8 cellular contexts compared by ENCODE assay signal in genomic region chr19:2618611-2619010, GRCh38.
DNase-seq lines count a peak whose midpoint lies in the region; ATAC-seq and TF ChIP-seq lines count a peak whose summit lies in the region.

No MANE protein-coding gene starts in this region.

- TF ChIP-seq CTCF in colonic mucosa (IDR thresholded peaks at IDR 0.05), result no peak
- no peak for TF ChIP-seq CTCF in smooth muscle cell (IDR thresholded peaks at IDR 0.05; ENCODE audit: borderline replicate concordance, insufficient read depth, poor library complexity, severe bottlenecking)

- no peaks in the 10 kb centered on the region for H3K9me3 ChIP-seq in colonic mucosa
- no peaks in the 10 kb centered on the region for H3K9me3 ChIP-seq in smooth muscle cell (replicated peaks; ENCODE audit: low read depth)

- H2AFZ ChIP-seq in smooth muscle cell (ENCODE audit: low read depth), result no peak overlapping the region

- H3K27me3 ChIP-seq in colonic mucosa (no peaks in the 10 kb centered on the region), smooth muscle cell (ENCODE audit: low read depth) (no peaks in the 10 kb centered on the region)

- no peaks in the 10 kb centered on the region for H4K20me1 ChIP-seq in smooth muscle cell (ENCODE audit: low read depth)

- H3K36me3 ChIP-seq in colonic mucosa, result no peaks in the 10 kb centered on the region
- no peaks in the 10 kb centered on the region for H3K36me3 ChIP-seq in smooth muscle cell (ENCODE audit: low read depth)

- H3K4me2 ChIP-seq in smooth muscle cell, result no peak overlapping the region

- ATAC-seq in HG02973 (IDR thresholded peaks at IDR 0.05; ENCODE audit: unreplicated experiment), result no peak

- intact Hi-C loops in colonic mucosa (cut with DNase I), result no loop called here

- H3K27ac ChIP-seq in colonic mucosa, result peak overlapping the region; percentile 0
- H3K27ac ChIP-seq in smooth muscle cell (ENCODE audit: low read depth), result peak overlapping the region; percentile 53

- in situ Hi-C loops in KBM-7 (cut with MboI; ENCODE audit: low pct_unique_long_range_greater_than_20kb, low sequenced_read_pairs), result loop anchor here (10.0 kb wide), 1 partner anchor 154 kb away; no protein-coding TSS in a partner anchor

- peaks cover 4% of the 10 kb centered on the region for H3K4me1 ChIP-seq in colonic mucosa
- H3K4me1 ChIP-seq in smooth muscle cell (ENCODE audit: low read depth), result no peaks in the 10 kb centered on the region

- H3K9ac ChIP-seq in colonic mucosa (ENCODE audit: low read depth in 2 of 2, low read length in 2 of 2) (no peak overlapping the region), smooth muscle cell (ENCODE audit: low read depth) (peak overlapping the region; percentile 44)

- H3F3A ChIP-seq in smooth muscle cell (ENCODE audit: low read depth), result no peaks in the 10 kb centered on the region

- DNase-seq in KBM-7 (peak; percentile 85), colonic mucosa (peak; percentile 61), smooth muscle cell (lab: John Stamatoyannopoulos, UW; ENCODE audit: unreplicated experiment) (no peak), DMS153 (lab: John Stamatoyannopoulos, UW) (no peak), NCI-H748 (lab: John Stamatoyannopoulos, UW; ENCODE audit: unreplicated experiment) (no peak), NCI-H146 treated with DMSO at 0.1 percent for 48 hours (lab: John Stamatoyannopoulos, UW; ENCODE audit: unreplicated experiment) (no peak)
- DNase-seq in activated CD4-positive, CD25-positive, alpha-beta regulatory T cell (lab: John Stamatoyannopoulos, UW), result peak; percentile 25 to 58 (median 36)

- WGBS in smooth muscle cell (ENCODE audit: low lambda C conversion rate), result 68% methylated on average over 10 of the region's 10 CpGs

- H3K79me2 ChIP-seq in smooth muscle cell (ENCODE audit: low read depth), result no peaks in the 10 kb centered on the region

- H3K4me3 ChIP-seq in colonic mucosa (no peak overlapping the region), smooth muscle cell (no peak overlapping the region)

Comparison
In these comparisons a context has a peak if more than half of its experiments do, and no peak if none do; other contexts are left out.
1. DNase-seq: peak in KBM-7 (single experiment), activated CD4-positive, CD25-positive, alpha-beta regulatory T cell (4 of 4) and colonic mucosa (single experiment); none in smooth muscle cell (single experiment), DMS153 (single experiment), NCI-H748 (single experiment) and NCI-H146 treated with DMSO at 0.1 percent for 48 hours (single experiment).